13 cellular contexts compared by ENCODE assay signal in the genomic region with DNA sequence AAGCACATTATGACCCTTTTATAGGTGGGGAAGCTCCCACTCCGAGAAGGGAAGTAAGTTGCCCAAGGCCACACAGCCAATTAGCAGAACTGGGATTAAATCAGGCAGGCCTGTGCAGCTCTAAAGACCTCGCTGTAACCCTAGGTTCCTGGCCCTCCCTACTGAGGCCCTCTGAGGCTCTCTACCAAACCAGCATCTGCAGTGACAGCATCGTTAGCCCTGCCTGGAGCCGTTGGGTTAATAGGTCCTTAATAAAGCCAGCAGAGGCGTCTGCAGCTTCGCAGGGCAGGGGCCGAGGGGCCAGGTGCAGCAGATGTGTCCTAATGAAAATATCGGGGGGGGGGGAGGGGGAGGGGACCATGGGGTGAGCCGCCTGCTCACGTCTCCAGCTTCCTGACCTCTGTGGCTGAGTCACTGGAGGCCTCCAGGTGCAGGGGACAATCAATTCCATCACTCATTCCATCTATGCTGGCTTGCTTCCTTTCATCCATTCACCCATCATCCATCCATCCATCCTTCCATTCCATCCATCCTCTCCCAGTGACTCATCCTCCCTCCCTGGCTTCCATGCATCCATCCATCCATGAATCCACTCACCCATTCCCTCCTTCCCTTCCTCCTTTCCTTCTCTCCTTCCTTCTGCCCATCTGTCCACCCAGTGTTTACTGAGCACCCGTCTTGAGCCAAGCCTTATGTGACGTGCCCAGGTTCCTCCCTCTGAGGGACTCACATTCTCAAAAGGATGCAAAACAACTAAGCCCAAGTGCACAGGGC.
A peak's percentile ranks its signal among the peaks of the same experiment; 100 is the strongest.
DNase-seq lines count a peak whose midpoint lies in the region; ATAC-seq, FAIRE-seq and TF ChIP-seq lines count a peak whose summit lies in the region.
"Had no signal": no experiment of that assay in that cellular context is flagged by ENCODE, and none has a peak within 500 bp of the region (broad histone marks: within the 10 kb centered on the region; RNA-seq: fewer than 3 reads in every experiment).

No MANE protein-coding gene starts in this region.

- H3K9me3 ChIP-seq in A549 (no peaks in the 10 kb centered on the region), OCI-LY7 (ENCODE audit: low read length) (no peaks in the 10 kb centered on the region)
- H3K9me3 ChIP-seq: thoracic aorta had no signal

- 44% methylated on average over 9 of the region's 12 CpGs for WGBS in A549 (ENCODE audit: missing lambda C conversion rate)

- no peak for ATAC-seq in A549

- no peaks in the 10 kb centered on the region for H3K36me3 ChIP-seq in OCI-LY7 (ENCODE audit: insufficient read depth, low read length)
- H3K36me3 ChIP-seq: thoracic aorta had no signal

- CTCF ChIA-PET in A549 (lab: Yijun Ruan, JAX), result interaction anchor here (1.1 to 1.6 kb wide), 3 partner anchors 9 to 235 kb away, joined by 3 to 4 read pairs (median 4); no protein-coding TSS in a partner anchor
- CTCF ChIA-PET in OCI-LY7 (lab: Charles Lee; ENCODE audit: unreplicated experiment), result interaction anchor here (0.5 kb wide), 1 partner anchor 1844 kb away, joined by 3 read pairs; no protein-coding TSS in a partner anchor

- H4K20me1 ChIP-seq in OCI-LY7 (ENCODE audit: insufficient read depth, low read length), result no peaks in the 10 kb centered on the region

- BruUV-seq in OCI-LY7 (replicated peaks; lab: Mats Ljungman, UMichigan), result no TSS peak

- TF ChIP-seq RAD21 in A549 (conservative IDR thresholded peaks at IDR 0.05 in 1 of 2, IDR thresholded peaks at IDR 0.05 in 1 of 2), result no peak

- no peak for TF ChIP-seq EP300 in A549 (IDR thresholded peaks at IDR 0.05)

- no peaks in the 10 kb centered on the region for H3K79me2 ChIP-seq in OCI-LY7 (ENCODE audit: insufficient read depth, low read depth, low read length)

- peak overlapping the region; percentile 98 to 100 for H3K27ac ChIP-seq in A549
- peak overlapping the region; percentile 23 for H3K27ac ChIP-seq in OCI-LY7 (ENCODE audit: low read depth, low read length, poor library complexity, severe bottlenecking)
- H3K27ac ChIP-seq: HL-60, thoracic aorta had no signal

- TF ChIP-seq POLR2A in A549 (IDR thresholded peaks at IDR 0.05; ENCODE audit: low read length) (no peak), erythroblast (IDR thresholded peaks at IDR 0.05; ENCODE audit: low read length) (no peak)

- intact Hi-C loops in OCI-LY7 (cut with micrococcal nuclease; ENCODE audit: unreplicated experiment), result no loop called here

- H3K4me3 Mint-ChIP-seq in glutamatergic neuron (ENCODE audit: unreplicated experiment), result peak overlapping the region; percentile 74

- DNase-seq in A549 (ENCODE audit: low read depth in 1 of 2, low spot score in 1 of 2) (no peak), DMS 273 treated with DMSO at 0.1 percent for 48 hours (lab: John Stamatoyannopoulos, UW) (peak; percentile 14), OCI-LY7 (ENCODE audit: low spot score) (peak; percentile 45), glutamatergic neuron (no peak), erythroblast (lab: John Stamatoyannopoulos, UW) (no peak), T-helper 1 cell (no peak), UCSD-AML1 (lab: John Stamatoyannopoulos, UW; ENCODE audit: unreplicated experiment) (no peak), COR-L47 (lab: John Stamatoyannopoulos, UW) (no peak)
- DNase-seq: activated gamma-delta T cell; DND-41; stimulated activated CD4-positive, alpha-beta T cell treated with anti-CD3 and anti-CD28 coated beads, Interleukin-2, amount 100 ng/mL, for 48 hours had no signal

- no peak overlapping the region for H3K4me3 ChIP-seq in A549
- H3K4me3 ChIP-seq in OCI-LY7 (ENCODE audit: low read depth, low read length, poor library complexity, severe bottlenecking), result no peak overlapping the region
- H3K4me3 ChIP-seq: thoracic aorta had no signal

- peak overlapping the region; percentile 85 for H3K27ac Mint-ChIP-seq in glutamatergic neuron (ENCODE audit: unreplicated experiment)

- H3K9me3 Mint-ChIP-seq in glutamatergic neuron (ENCODE audit: unreplicated experiment), result peaks cover 12% of the 10 kb centered on the region

- no peak for FAIRE-seq in A549 (lab: Jason Lieb, UNC)

- POLR2A ChIA-PET in A549 (lab: Yijun Ruan, JAX) (no interaction called here), OCI-LY7 (lab: Charles Lee) (interaction anchor here (0.5 kb wide), 1 partner anchor 301 kb away, joined by 3 read pairs; no protein-coding TSS in a partner anchor)

- H3K4me1 Mint-ChIP-seq in glutamatergic neuron (ENCODE audit: low read depth, unreplicated experiment), result peaks cover 22% of the 10 kb centered on the region

- H3K4me1 ChIP-seq in A549 (peaks cover 56% of the 10 kb centered on the region), OCI-LY7 (ENCODE audit: insufficient read depth, low read length, poor library complexity, severe bottlenecking) (peaks cover 50% of the 10 kb centered on the region)

- H2AFZ ChIP-seq in OCI-LY7 (ENCODE audit: low read length), result peak overlapping the region; percentile 40; the same call in 1 of the 2 replicates

- TF ChIP-seq CTCF in A549 (IDR thresholded peaks at IDR 0.05) (no peak), OCI-LY7 (conservative IDR thresholded peaks at IDR 0.05; ENCODE audit: low read length) (no peak), glutamatergic neuron (IDR thresholded peaks at IDR 0.05; ENCODE audit: partially characterized antibody, unreplicated experiment) (no peak)

- H3K4me2 ChIP-seq in A549, result peak overlapping the region; percentile 21; the same call in 2 of the 3 replicates
- peak overlapping the region; percentile 28; the same call in 1 of the 2 replicates for H3K4me2 ChIP-seq in OCI-LY7 (ENCODE audit: low read length)

- no peaks in the 10 kb centered on the region for H3K9me2 ChIP-seq in OCI-LY7 (ENCODE audit: insufficient read depth, low read length)

- peaks cover 9% of the 10 kb centered on the region for H3K27me3 Mint-ChIP-seq in glutamatergic neuron (ENCODE audit: unreplicated experiment)

- no peaks in the 10 kb centered on the region for H3K36me3 Mint-ChIP-seq in glutamatergic neuron (ENCODE audit: unreplicated experiment)

TF ChIP-seq in A549, 52 proteins besides CTCF, POLR2A, EP300 and RAD21:
- no peak for TF ChIP-seq FOXS1 (CRISPR knock-in tag; IDR thresholded peaks at IDR 0.05)
- TF ChIP-seq FOSL2 (IDR thresholded peaks at IDR 0.05), result 0 out of 2 replicates have a peak, but pooled peaks have one; percentile 5
- TF ChIP-seq FOSL2 (CRISPR knock-in tag; IDR thresholded peaks at IDR 0.05), result peak; percentile 66; the same call in 1 of the 2 replicates
- no peak for TF ChIP-seq ZFP36 (IDR thresholded peaks at IDR 0.05; ENCODE audit: borderline replicate concordance, partially characterized antibody)
- no peak for TF ChIP-seq CHD4 (IDR thresholded peaks at IDR 0.05; ENCODE audit: borderline replicate concordance)
- no peak for TF ChIP-seq CEBPB (IDR thresholded peaks at IDR 0.05)
- no peak for TF ChIP-seq HOXB5 (CRISPR knock-in tag; IDR thresholded peaks at IDR 0.05)
- TF ChIP-seq NFE2L2 (conservative IDR thresholded peaks at IDR 0.05; ENCODE audit: low read length), result no peak
- TF ChIP-seq NPAS2 (CRISPR knock-in tag; IDR thresholded peaks at IDR 0.05; ENCODE audit: borderline replicate concordance), result no peak
- TF ChIP-seq, protein P1, sequence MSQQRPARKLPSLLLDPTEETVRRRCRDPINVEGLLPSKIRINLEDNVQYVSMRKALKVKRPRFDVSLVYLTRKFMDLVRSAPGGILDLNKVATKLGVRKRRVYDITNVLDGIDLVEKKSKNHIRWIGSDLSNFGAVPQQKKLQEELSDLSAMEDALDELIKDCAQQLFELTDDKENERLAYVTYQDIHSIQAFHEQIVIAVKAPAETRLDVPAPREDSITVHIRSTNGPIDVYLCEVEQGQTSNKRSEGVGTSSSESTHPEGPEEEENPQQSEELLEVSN (IDR thresholded peaks at IDR 0.05; ENCODE audit: borderline replicate concordance, low read depth), result no peak

Comparison
In these comparisons a context has a peak if more than half of its experiments do, and no peak if none do; other contexts are left out.
1. DNase-seq: peak in DMS 273 treated with DMSO at 0.1 percent for 48 hours (single experiment) and OCI-LY7 (single experiment); none in A549 (0 of 2), glutamatergic neuron (single experiment), erythroblast (0 of 2), T-helper 1 cell (0 of 5), UCSD-AML1 (single experiment) and COR-L47 (single experiment).